In the genomic region with DNA sequence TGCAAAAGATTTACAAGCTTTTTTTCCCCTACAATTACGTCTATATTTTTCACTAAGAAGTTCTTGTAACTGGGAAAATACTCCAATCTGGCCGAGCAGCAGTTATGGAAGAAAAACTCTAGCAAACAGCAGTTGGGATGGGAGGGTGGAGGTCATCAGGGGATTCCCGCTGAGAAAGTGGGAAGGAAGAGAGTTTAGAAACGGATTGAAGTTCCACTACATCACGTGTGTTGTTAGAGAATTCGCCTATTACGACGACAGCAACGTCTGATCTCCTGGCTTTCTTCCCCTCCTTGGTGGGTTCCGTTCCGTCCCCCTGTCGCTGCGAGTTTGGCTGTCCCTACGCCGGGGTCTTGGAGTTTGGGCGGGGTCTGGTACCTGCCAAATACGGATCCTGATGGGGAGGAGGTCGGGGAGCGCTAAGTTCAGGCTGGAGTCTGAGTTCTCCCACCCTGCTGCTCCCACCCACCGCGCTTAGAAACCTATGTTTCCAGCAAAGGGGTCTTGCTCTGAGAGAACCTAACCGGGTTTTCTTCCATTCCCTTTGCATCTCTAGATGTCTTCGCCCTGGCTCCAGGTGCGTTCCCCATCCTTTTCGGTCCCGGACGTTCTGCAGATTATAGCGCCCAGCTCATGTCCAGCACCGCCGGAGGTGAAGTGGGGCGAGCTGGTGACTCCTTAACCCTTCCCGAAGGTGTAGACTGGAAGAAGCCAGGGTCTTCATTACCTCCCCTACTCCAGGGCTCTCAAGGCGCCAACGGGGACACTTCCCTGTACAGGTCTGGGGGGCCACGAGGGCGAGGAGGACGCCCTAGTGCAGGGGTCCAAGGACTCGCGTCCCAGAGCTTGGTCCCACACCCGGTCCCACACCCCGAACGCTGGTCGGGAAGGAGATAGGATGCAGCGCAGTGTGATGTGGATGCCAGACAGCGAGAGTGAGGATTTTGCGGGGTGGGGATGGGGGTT, we compare ENCODE assay signal across 1 cellular context.
TF ChIP-seq lines count a peak whose summit lies in the region.

No MANE protein-coding gene starts in this region.

TF ChIP-seq in WTC11, 78 proteins besides CTCF, POLR2A, EP300 and RAD21 (continued from another document):
- no peak for TF ChIP-seq ZNF532 (CRISPR knock-in tag; IDR thresholded peaks at IDR 0.05; ENCODE audit: borderline replicate concordance)
- TF ChIP-seq FOXK1 (CRISPR knock-in tag; IDR thresholded peaks at IDR 0.05): no peak
- TF ChIP-seq, protein P1, sequence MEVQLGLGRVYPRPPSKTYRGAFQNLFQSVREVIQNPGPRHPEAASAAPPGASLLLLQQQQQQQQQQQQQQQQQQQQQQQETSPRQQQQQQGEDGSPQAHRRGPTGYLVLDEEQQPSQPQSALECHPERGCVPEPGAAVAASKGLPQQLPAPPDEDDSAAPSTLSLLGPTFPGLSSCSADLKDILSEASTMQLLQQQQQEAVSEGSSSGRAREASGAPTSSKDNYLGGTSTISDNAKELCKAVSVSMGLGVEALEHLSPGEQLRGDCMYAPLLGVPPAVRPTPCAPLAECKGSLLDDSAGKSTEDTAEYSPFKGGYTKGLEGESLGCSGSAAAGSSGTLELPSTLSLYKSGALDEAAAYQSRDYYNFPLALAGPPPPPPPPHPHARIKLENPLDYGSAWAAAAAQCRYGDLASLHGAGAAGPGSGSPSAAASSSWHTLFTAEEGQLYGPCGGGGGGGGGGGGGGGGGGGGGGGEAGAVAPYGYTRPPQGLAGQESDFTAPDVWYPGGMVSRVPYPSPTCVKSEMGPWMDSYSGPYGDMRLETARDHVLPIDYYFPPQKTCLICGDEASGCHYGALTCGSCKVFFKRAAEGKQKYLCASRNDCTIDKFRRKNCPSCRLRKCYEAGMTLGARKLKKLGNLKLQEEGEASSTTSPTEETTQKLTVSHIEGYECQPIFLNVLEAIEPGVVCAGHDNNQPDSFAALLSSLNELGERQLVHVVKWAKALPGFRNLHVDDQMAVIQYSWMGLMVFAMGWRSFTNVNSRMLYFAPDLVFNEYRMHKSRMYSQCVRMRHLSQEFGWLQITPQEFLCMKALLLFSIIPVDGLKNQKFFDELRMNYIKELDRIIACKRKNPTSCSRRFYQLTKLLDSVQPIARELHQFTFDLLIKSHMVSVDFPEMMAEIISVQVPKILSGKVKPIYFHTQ (CRISPR knock-in tag; IDR thresholded peaks at IDR 0.05): no peak
- no peak for TF ChIP-seq ELF4 (CRISPR knock-in tag; IDR thresholded peaks at IDR 0.05; ENCODE audit: low read depth)
